In the genomic region with DNA sequence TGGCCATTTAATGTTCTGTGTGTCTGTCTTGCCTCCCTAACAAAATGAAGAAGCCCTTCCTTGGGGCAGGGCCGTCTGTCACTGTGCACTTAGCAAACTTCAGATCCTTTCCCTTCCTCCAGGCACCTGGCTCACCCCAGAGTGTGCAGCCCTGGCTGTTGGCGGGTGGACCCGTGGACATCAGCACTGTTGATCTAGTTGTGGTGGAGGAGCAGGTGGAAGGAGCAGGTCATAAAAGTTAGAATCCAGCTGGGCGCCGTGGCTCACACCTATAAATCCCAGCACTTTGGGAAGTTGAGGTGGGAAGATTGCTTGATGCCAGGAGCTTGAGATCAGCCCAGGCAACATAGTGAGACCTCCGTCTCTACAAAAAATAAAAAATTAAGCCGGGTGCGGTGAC, we compare ENCODE assay signal across 20 cellular contexts. TPM values are rescaled to one million over a fixed set of nuclear protein-coding genes. Genes with fewer than 3 reads are reported as not detected.
DNase-seq lines count a peak whose midpoint lies in the region; ATAC-seq and TF ChIP-seq lines count a peak whose summit lies in the region.
"Had no signal": no experiment of that assay in that cellular context is flagged by ENCODE, and none has a peak within 500 bp of the region (broad histone marks: within the 10 kb centered on the region; RNA-seq: fewer than 3 reads in every experiment).

No MANE protein-coding gene starts in this region.

- TF ChIP-seq EP300 in stomach (IDR thresholded peaks at IDR 0.05) = no peak

- H3K4me3 ChIP-seq in mucosa of descending colon (no peak overlapping the region), stomach (no peak overlapping the region)
- H3K4me3 ChIP-seq: BLaER1, GM23338, MG63, PC-9 had no signal

- H3K9me3 ChIP-seq in mucosa of descending colon (no peaks in the 10 kb centered on the region), stomach (no peaks in the 10 kb centered on the region)
- H3K9me3 ChIP-seq: BLaER1, MG63 had no signal

- peaks cover 3% of the 10 kb centered on the region for H3K4me1 ChIP-seq in mucosa of descending colon (ENCODE audit: low read depth)
- H3K4me1 ChIP-seq in stomach = no peaks in the 10 kb centered on the region

- peak; percentile 31 for DNase-seq in DMS 273 (lab: John Stamatoyannopoulos, UW; ENCODE audit: unreplicated experiment)
- DNase-seq in DMS 273 treated with DMSO at 0.1 percent for 48 hours (lab: John Stamatoyannopoulos, UW) = no peak
- peak; percentile 61 for DNase-seq in DMS53 (lab: John Stamatoyannopoulos, UW)
- peak; percentile 48 for DNase-seq in RPMI8226
- DNase-seq in mucosa of descending colon = peak; percentile 46 to 78 (median 67)
- no peak for DNase-seq in substantia nigra (lab: John Stamatoyannopoulos, UW)
- no peak for DNase-seq in stomach
- DNase-seq: DMS79 treated with DMSO at 0.1 percent for 48 hours, GDM1, KG1, MG63, NCI-H1092 treated with DMSO at 0.1 percent for 48 hours, NCI-H187, PC-9, Right ventricle myocardium superior had no signal

- ATAC-seq in mucosa of descending colon (peak; percentile 89), GM18868 (IDR thresholded peaks at IDR 0.05; ENCODE audit: unreplicated experiment) (no peak)
- ATAC-seq: GM23338 had no signal

- no peaks in the 10 kb centered on the region for H3K27me3 ChIP-seq in stomach
- H3K27me3 ChIP-seq: BLaER1, MG63 had no signal

- WGBS in stomach, 5 donors = 77 to 90% (median 83%) methylated on average over 8 of the region's 8 CpGs

- no peak for TF ChIP-seq CTCF in mucosa of descending colon (IDR thresholded peaks at IDR 0.05)
- no peak for TF ChIP-seq CTCF in stomach (IDR thresholded peaks at IDR 0.05)

- intact Hi-C loops in mucosa of descending colon (cut with DNase I, micrococcal nuclease) = no loop called here
- intact Hi-C loops in stomach (cut with DNase I; ENCODE audit: low total_unique reads) = no loop called here

- TF ChIP-seq POLR2A in stomach (IDR thresholded peaks at IDR 0.05) = no peak

- no peak overlapping the region for H3K27ac ChIP-seq in substantia nigra (ENCODE audit: low read depth, low read length, poor library complexity, severe bottlenecking)
- no peak overlapping the region for H3K27ac ChIP-seq in stomach
- H3K27ac ChIP-seq: 22Rv1, BLaER1, PC-9 had no signal

- H3K36me3 ChIP-seq in mucosa of descending colon (ENCODE audit: low read depth) (no peaks in the 10 kb centered on the region), stomach (peaks cover 0 to 6% (median 2%) of the 10 kb centered on the region in 4 donors)
- H3K36me3 ChIP-seq: BLaER1, MG63 had no signal

RNA-seq across cellular contexts. Expression of a gene that starts 12.7 kb away (rescaled TPM):
- total RNA-seq in mucosa of descending colon (10 to 100 TPM in 2 of 3 donors, 1 to 10 TPM in 1; 7.3 to 22.0 (median 21.5) TPM), stomach (1 to 10 TPM in 2 of 5 donors, under 1 TPM in 1, not detected in 2; 0.87 to 4.6 (median 4.4) TPM)
- under 1 TPM in 2 of 3 donors, not detected in 1; 0.20 to 0.75 TPM for polyA plus RNA-seq in stomach
- total RNA-seq: NCI-H460, Right ventricle myocardium superior had no signal

RNA-seq across cellular contexts. Expression of a gene that starts 18.2 kb away (rescaled TPM):
- total RNA-seq in mucosa of descending colon (10 to 100 TPM; 49.0 to 68.6 (median 55.8) TPM), stomach (100 to 1,000 TPM in 1 of 5 donors, 10 to 100 TPM in 4; 52.2 to 141 (median 64.8) TPM)
- 10 to 100 TPM in 2 of 3 donors, 1 to 10 TPM in 1; 6.3 to 13.0 (median 12.7) TPM for polyA plus RNA-seq in stomach

Comparison
In these comparisons a context has a peak if more than half of its experiments do, and no peak if none do; other contexts are left out.
1. DNase-seq: peak in DMS 273 (single experiment), DMS53 (single experiment), RPMI8226 (single experiment) and mucosa of descending colon (3 of 3); none in DMS 273 treated with DMSO at 0.1 percent for 48 hours (single experiment), substantia nigra (0 of 49) and stomach (single experiment).